Comparison of ENCODE assay signal across 8 cellular contexts in genomic region chr14:24137529-24138395, GRCh38. TPM values are rescaled to one million over a fixed set of nuclear protein-coding genes. Genes with fewer than 3 reads are reported as not detected.
DNase-seq lines count a peak whose midpoint lies in the region; ATAC-seq and TF ChIP-seq lines count a peak whose summit lies in the region.
"Had no signal": no experiment of that assay in that cellular context is flagged by ENCODE, and none has a peak within 500 bp of the region (broad histone marks: within the 10 kb centered on the region; RNA-seq: fewer than 3 reads in every experiment).

No MANE protein-coding gene starts in this region.

- no peaks in the 10 kb centered on the region for H3K9me3 Mint-ChIP-seq in nephron progenitor cell

- H3K27me3 Mint-ChIP-seq in T-helper 17 cell: no peaks in the 10 kb centered on the region
- H3K27me3 Mint-ChIP-seq in nephron progenitor cell (ENCODE audit: low read depth, poor library complexity): peaks cover 18% of the 10 kb centered on the region

- no peak for TF ChIP-seq CTCF in GM12865 (IDR thresholded peaks at IDR 0.05; ENCODE audit: insufficient read depth, low read depth, low read length, missing control alignments)
- TF ChIP-seq CTCF in nephron progenitor cell (IDR thresholded peaks at IDR 0.05): no peak

- ATAC-seq in T-helper 17 cell (no peak), HG02588 (IDR thresholded peaks at IDR 0.05; ENCODE audit: unreplicated experiment) (no peak), GM19467 (IDR thresholded peaks at IDR 0.05; ENCODE audit: unreplicated experiment) (no peak)

- peak overlapping the region; percentile 95 for H3K4me3 Mint-ChIP-seq in T-helper 17 cell
- H3K4me3 Mint-ChIP-seq in nephron progenitor cell: peak overlapping the region; percentile 83

- H3K27ac Mint-ChIP-seq in T-helper 17 cell (peak overlapping the region; percentile 88), nephron progenitor cell (no peak overlapping the region)

- peak overlapping the region; percentile 71 for H3K4me3 ChIP-seq in GM12865 (ENCODE audit: low read depth, low read length)

- no peak for DNase-seq in GM12865 (ENCODE audit: low read depth)
- no peak for DNase-seq in T-helper 17 cell
- DNase-seq in nephron progenitor cell: no peak
- DNase-seq in stimulated activated CD4-positive, alpha-beta T cell treated with anti-CD3 and anti-CD28 coated beads, Interleukin-12 subunit alpha, Interleukin-12 subunit beta, amount 100 ng/mL, for 4 hours: no peak
- DNase-seq: OCI-M1 had no signal

- H3K9me3 ChIP-seq in T-helper 17 cell (ENCODE audit: control insufficient read depth, low read length, poor library complexity, severe bottlenecking): no peaks in the 10 kb centered on the region

- H3K4me1 Mint-ChIP-seq in T-helper 17 cell: peaks cover 42% of the 10 kb centered on the region
- peaks cover 57% of the 10 kb centered on the region for H3K4me1 Mint-ChIP-seq in nephron progenitor cell

- H3K36me3 Mint-ChIP-seq in T-helper 17 cell (ENCODE audit: low read depth) (no peaks in the 10 kb centered on the region), nephron progenitor cell (ENCODE audit: low read depth) (peaks cover 25% of the 10 kb centered on the region)

RNA-seq across cellular contexts. Expression of gene PSME1, which starts 1.8 kb away (rescaled TPM):
- total RNA-seq in T-helper 17 cell: 100 to 1,000 TPM; 235 to 257 TPM

RNA-seq across cellular contexts. Expression of gene EMC9, which starts 3.6 kb away (rescaled TPM):
- total RNA-seq in T-helper 17 cell: 1 to 10 TPM; 8.3 to 9.7 TPM

RNA-seq across cellular contexts. Expression of gene FITM1, which starts 7.3 kb away (rescaled TPM):
- 1 to 10 TPM; 1.4 to 1.9 TPM for total RNA-seq in T-helper 17 cell
- total RNA-seq: HT1080 had no signal

RNA-seq across cellular contexts. Expression of gene PSME2, which starts 8.6 kb away (rescaled TPM):
- total RNA-seq in T-helper 17 cell: 100 to 1,000 TPM; 134 to 141 TPM

RNA-seq across cellular contexts. Expression of gene RNF31, which starts 9.5 kb away (rescaled TPM):
- 10 to 100 TPM; 85.8 to 98.3 TPM for total RNA-seq in T-helper 17 cell
